8 cellular contexts compared by ENCODE assay signal in genomic region chr12:93245543-93245942, GRCh38.
A peak's percentile ranks its signal among the peaks of the same experiment; 100 is the strongest.
DNase-seq lines count a peak whose midpoint lies in the region; ATAC-seq and TF ChIP-seq lines count a peak whose summit lies in the region.

No MANE protein-coding gene starts in this region.

- no peaks in the 10 kb centered on the region for H3K36me3 Mint-ChIP-seq in activated naive CD8-positive, alpha-beta T cell treated with anti-CD3 and anti-CD28 coated beads, Interleukin-2, amount 50 U/mL, for 24 hours (ENCODE audit: low read depth)

- H3K27me3 ChIP-seq in lower lobe of right lung (ENCODE audit: low read depth): no peaks in the 10 kb centered on the region

- peaks cover 27% of the 10 kb centered on the region for H3K4me1 ChIP-seq in lower lobe of right lung

- intact Hi-C loops in lower lobe of right lung (cut with DNase I): no loop called here

- H3K4me3 ChIP-seq in lower lobe of right lung: no peak overlapping the region

- in situ Hi-C loops in GM13976 (cut with MboI; ENCODE audit: low sequenced_read_pairs, unreplicated experiment): no loop called here

- no peaks in the 10 kb centered on the region for H3K36me3 ChIP-seq in lower lobe of right lung

- H3K4me1 Mint-ChIP-seq in activated naive CD8-positive, alpha-beta T cell treated with anti-CD3 and anti-CD28 coated beads, Interleukin-2, amount 50 U/mL, for 24 hours: peaks cover 57% of the 10 kb centered on the region

- no peaks in the 10 kb centered on the region for H3K27me3 Mint-ChIP-seq in activated naive CD8-positive, alpha-beta T cell treated with anti-CD3 and anti-CD28 coated beads, Interleukin-2, amount 50 U/mL, for 24 hours

- peak overlapping the region; percentile 32 for H3K27ac Mint-ChIP-seq in activated naive CD8-positive, alpha-beta T cell treated with anti-CD3 and anti-CD28 coated beads, Interleukin-2, amount 50 U/mL, for 24 hours

- DNase-seq in GM13976 (ENCODE audit: low spot score): peak; percentile 62
- peak; percentile 63 for DNase-seq in GM20000 (ENCODE audit: low spot score)
- DNase-seq in activated naive CD8-positive, alpha-beta T cell treated with anti-CD3 and anti-CD28 coated beads, Interleukin-2, amount 50 U/mL, for 24 hours: peak; percentile 27
- DNase-seq in epidermal melanocyte (ENCODE audit: insufficient read length, low spot score): no peak
- no peak for DNase-seq in lower lobe of right lung
- no peak for DNase-seq in kidney tubule cell (ENCODE audit: low spot score)

- peak; percentile 82 for ATAC-seq in HG03354 (IDR thresholded peaks at IDR 0.05; ENCODE audit: poor library complexity, severe bottlenecking, unreplicated experiment)
- peak; percentile 61 for ATAC-seq in activated naive CD8-positive, alpha-beta T cell treated with anti-CD3 and anti-CD28 coated beads, Interleukin-2, amount 50 U/mL, for 24 hours
- ATAC-seq in HG02970 (IDR thresholded peaks at IDR 0.05; ENCODE audit: low FRiP score, unreplicated experiment): no peak
- no peak for ATAC-seq in lower lobe of right lung

- no peak overlapping the region for H3K4me3 Mint-ChIP-seq in activated naive CD8-positive, alpha-beta T cell treated with anti-CD3 and anti-CD28 coated beads, Interleukin-2, amount 50 U/mL, for 24 hours

- TF ChIP-seq CTCF in GM13976 (IDR thresholded peaks at IDR 0.05; ENCODE audit: borderline replicate concordance, control extremely low read depth, extremely low read depth, insufficient read depth, missing control alignments) (no peak), GM20000 (IDR thresholded peaks at IDR 0.05; ENCODE audit: extremely low read depth, missing control alignments) (no peak), lower lobe of right lung (IDR thresholded peaks at IDR 0.05) (no peak)

- H3K27ac ChIP-seq in lower lobe of right lung: no peak overlapping the region

- H3K9me3 ChIP-seq in lower lobe of right lung: no peaks in the 10 kb centered on the region

- H3K9me3 Mint-ChIP-seq in activated naive CD8-positive, alpha-beta T cell treated with anti-CD3 and anti-CD28 coated beads, Interleukin-2, amount 50 U/mL, for 24 hours: no peaks in the 10 kb centered on the region

Comparison
In these comparisons a context has a peak if more than half of its experiments do, and no peak if none do; other contexts are left out.
1. DNase-seq: peak in GM13976 (single experiment), GM20000 (single experiment) and activated naive CD8-positive, alpha-beta T cell treated with anti-CD3 and anti-CD28 coated beads, Interleukin-2, amount 50 U/mL, for 24 hours (single experiment); none in epidermal melanocyte (single experiment), lower lobe of right lung (single experiment) and kidney tubule cell (single experiment).
2. ATAC-seq: peak in HG03354 (single experiment) and activated naive CD8-positive, alpha-beta T cell treated with anti-CD3 and anti-CD28 coated beads, Interleukin-2, amount 50 U/mL, for 24 hours (single experiment); none in HG02970 (single experiment) and lower lobe of right lung (0 of 2).